ENCODE assay signal across 1 cellular context in the genomic region with DNA sequence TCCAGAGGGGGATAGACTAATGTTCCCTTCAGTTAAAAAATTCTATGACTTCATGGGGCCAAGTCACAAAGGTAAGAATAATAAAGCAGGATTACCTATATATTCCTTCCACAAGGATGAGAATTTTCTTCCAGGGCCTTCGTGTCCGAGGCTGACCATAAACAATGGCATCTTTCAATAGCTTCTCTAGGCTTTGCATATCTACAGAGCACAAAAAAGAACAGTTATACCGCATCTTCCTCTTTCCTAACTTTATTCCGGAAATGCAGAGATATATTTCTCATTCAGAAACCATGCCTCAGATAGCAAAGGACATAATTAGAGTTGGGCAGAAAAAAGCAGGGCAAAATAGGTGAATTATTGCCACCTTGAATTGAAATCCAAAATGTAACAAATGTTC.
TF ChIP-seq lines count a peak whose summit lies in the region.

No MANE protein-coding gene starts in this region.

TF ChIP-seq in SK-N-SH treated with all-trans-retinoic acid at 6 μM for 48 hours, 23 proteins besides CTCF, POLR2A, EP300 and RAD21 (continued from another document):
- TF ChIP-seq BACH2 (CRISPR knock-in tag; IDR thresholded peaks at IDR 0.05; ENCODE audit: borderline replicate concordance) (no peak), POU6F1 (CRISPR knock-in tag; IDR thresholded peaks at IDR 0.05; ENCODE audit: borderline replicate concordance, low read depth) (no peak), OSR1 (CRISPR knock-in tag; IDR thresholded peaks at IDR 0.05) (no peak), TCF4 (CRISPR knock-in tag; IDR thresholded peaks at IDR 0.05; ENCODE audit: borderline replicate concordance) (no peak)
